ENCODE assay signal across 8 cellular contexts in the genomic region with DNA sequence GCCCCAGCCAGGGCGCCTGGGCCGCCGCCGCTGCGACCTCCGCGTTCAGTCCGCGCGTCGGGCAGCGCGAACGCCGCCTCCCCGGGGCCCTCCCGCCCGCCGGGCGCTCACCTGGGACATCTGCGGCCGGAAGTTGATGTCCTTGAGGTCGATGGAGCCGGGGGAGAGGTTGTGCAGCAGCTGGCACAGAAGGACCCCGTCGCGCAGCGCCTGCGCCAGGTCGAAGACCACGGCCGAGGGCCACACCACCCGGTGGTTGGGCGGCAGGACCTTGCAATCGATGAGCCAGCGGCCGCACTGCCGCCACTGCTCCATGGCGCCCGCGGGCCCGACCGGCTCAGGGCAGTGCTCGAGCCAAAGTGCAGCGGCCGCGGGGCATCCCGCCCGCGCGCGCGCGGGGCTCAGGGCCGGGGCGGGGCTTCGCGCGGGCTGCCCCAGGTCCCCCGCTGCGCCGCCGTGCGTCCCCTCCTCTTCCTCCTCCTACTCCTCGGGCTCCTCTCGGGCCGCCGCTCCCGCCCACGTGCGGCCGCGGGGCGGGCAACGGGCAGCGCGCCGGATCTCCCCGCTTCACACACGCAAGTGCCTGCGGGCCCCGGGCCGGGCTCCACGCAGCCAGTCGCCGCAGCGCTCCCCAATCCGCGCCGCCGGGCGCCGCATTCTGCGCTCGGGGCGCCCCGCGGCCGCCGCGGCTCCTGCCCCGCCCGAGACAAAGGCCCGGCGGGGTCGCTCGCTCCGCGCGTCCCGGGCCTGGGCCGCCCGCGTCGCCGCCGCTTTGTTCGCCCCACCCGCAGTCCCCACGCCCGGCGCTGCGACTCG. TPM values are rescaled to one million over a fixed set of nuclear protein-coding genes. Genes with fewer than 3 reads are reported as not detected.
A peak's percentile ranks its signal among the peaks of the same experiment; 100 is the strongest.
DNase-seq lines count a peak whose midpoint lies in the region; ATAC-seq and TF ChIP-seq lines count a peak whose summit lies in the region.

A gene with protein sequence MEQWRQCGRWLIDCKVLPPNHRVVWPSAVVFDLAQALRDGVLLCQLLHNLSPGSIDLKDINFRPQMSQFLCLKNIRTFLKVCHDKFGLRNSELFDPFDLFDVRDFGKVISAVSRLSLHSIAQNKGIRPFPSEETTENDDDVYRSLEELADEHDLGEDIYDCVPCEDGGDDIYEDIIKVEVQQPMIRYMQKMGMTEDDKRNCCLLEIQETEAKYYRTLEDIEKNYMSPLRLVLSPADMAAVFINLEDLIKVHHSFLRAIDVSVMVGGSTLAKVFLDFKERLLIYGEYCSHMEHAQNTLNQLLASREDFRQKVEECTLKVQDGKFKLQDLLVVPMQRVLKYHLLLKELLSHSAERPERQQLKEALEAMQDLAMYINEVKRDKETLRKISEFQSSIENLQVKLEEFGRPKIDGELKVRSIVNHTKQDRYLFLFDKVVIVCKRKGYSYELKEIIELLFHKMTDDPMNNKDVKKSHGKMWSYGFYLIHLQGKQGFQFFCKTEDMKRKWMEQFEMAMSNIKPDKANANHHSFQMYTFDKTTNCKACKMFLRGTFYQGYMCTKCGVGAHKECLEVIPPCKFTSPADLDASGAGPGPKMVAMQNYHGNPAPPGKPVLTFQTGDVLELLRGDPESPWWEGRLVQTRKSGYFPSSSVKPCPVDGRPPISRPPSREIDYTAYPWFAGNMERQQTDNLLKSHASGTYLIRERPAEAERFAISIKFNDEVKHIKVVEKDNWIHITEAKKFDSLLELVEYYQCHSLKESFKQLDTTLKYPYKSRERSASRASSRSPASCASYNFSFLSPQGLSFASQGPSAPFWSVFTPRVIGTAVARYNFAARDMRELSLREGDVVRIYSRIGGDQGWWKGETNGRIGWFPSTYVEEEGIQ (minus strand): TSS at position 361 of the 816 bp plus-strand sequence. CDS start 46 bp downstream, at position 315.

- peak within 1 kb of the TSS; percentile 60 to 93 (median 68) for H3K4me3 ChIP-seq in esophagus squamous epithelium
- peak within 1 kb of the TSS; percentile 56 to 68 for H3K4me3 ChIP-seq in tibial artery

- H3K36me3 Mint-ChIP-seq in naive B cell = no peaks in the 10 kb centered on the region

- H3K27ac ChIP-seq in esophagus squamous epithelium (peak within 1 kb of the TSS; percentile 85 to 97 (median 92)), tibial artery (peak within 1 kb of the TSS; percentile 76 to 87)

- H3K4me1 ChIP-seq in esophagus squamous epithelium (peaks cover 28 to 48% (median 36%) of the 10 kb centered on the region in 3 donors), tibial artery (peaks cover 7 to 36% (median 28%) of the 10 kb centered on the region in 4 donors)

- H3K36me3 ChIP-seq in esophagus squamous epithelium (no peaks in the 10 kb centered on the region), tibial artery (no peaks in the 10 kb centered on the region)

- H3K27me3 ChIP-seq in esophagus squamous epithelium = peaks cover 0 to 37% (median 0%) of the 10 kb centered on the region in 4 donors
- peaks cover 0 to 16% of the 10 kb centered on the region in 2 donors for H3K27me3 ChIP-seq in tibial artery

- H3K4me1 Mint-ChIP-seq in naive B cell = peaks cover 33 to 52% (median 51%) of the 10 kb centered on the region in 3 donors

- intact Hi-C loops in esophagus squamous epithelium (cut with DNase I) = loop anchor here (5.0 kb wide), 1 partner anchor 200 kb away; no protein-coding TSS in a partner anchor
- intact Hi-C loops in tibial artery (cut with DNase I; ENCODE audit: low total_unique reads) = no loop called here

- peak; percentile 54 for ATAC-seq in GM18867 (IDR thresholded peaks at IDR 0.05; ENCODE audit: unreplicated experiment)
- ATAC-seq in HG03045 (IDR thresholded peaks at IDR 0.05; ENCODE audit: unreplicated experiment) = peak; percentile 50
- ATAC-seq in naive B cell (ENCODE audit: low read depth in 2 of 2) = peak; percentile 62 to 64

- TF ChIP-seq CTCF in esophagus squamous epithelium (IDR thresholded peaks at IDR 0.05) (no peak), tibial artery (IDR thresholded peaks at IDR 0.05) (no peak)

- WGBS in esophagus squamous epithelium, 2 donors = no CpG with 5 or more reads among the region's 124 CpGs

- H3K27me3 Mint-ChIP-seq in naive B cell = peaks cover 0 to 4% (median 4%) of the 10 kb centered on the region in 3 donors

- DNase-seq in AG08395 (ENCODE audit: low spot score) (peak; percentile 59), NCI-H69 (lab: John Stamatoyannopoulos, UW) (peak; percentile 92), activated T-cell treated with anti-CD3 and anti-CD28 coated beads for 48 hours (ENCODE audit: low read depth) (peak; percentile 40), esophagus squamous epithelium (lab: John Stamatoyannopoulos, UW) (no peak), naive B cell (peak; percentile 68), tibial artery (peak; percentile 58 to 82)

- H3K9me3 Mint-ChIP-seq in naive B cell = no peaks in the 10 kb centered on the region

- peak in 1 of 4 donors; percentile 27 for TF ChIP-seq POLR2A in esophagus squamous epithelium (IDR thresholded peaks at IDR 0.05)

- peak within 1 kb of the TSS; percentile 88 to 94 (median 91) for H3K4me3 Mint-ChIP-seq in naive B cell

- H3K27ac Mint-ChIP-seq in naive B cell = peak within 1 kb of the TSS in 4 of 6 donors; percentile 29 to 86 (median 72)

- no peaks in the 10 kb centered on the region for H3K9me3 ChIP-seq in esophagus squamous epithelium
- H3K9me3 ChIP-seq in tibial artery = no peaks in the 10 kb centered on the region

RNA-seq across cellular contexts. Expression of the gene that starts here (rescaled TPM):
- 1 to 10 TPM; 3.8 to 7.6 (median 5.7) TPM for total RNA-seq in esophagus squamous epithelium
- polyA plus RNA-seq in naive B cell (ENCODE audit: low read depth in 6 of 6) = 10 to 100 TPM in 5 of 6 donors, 1 to 10 TPM in 1; 5.7 to 33.3 (median 15.2) TPM
